8 cellular contexts compared by ENCODE assay signal in the genomic region with DNA sequence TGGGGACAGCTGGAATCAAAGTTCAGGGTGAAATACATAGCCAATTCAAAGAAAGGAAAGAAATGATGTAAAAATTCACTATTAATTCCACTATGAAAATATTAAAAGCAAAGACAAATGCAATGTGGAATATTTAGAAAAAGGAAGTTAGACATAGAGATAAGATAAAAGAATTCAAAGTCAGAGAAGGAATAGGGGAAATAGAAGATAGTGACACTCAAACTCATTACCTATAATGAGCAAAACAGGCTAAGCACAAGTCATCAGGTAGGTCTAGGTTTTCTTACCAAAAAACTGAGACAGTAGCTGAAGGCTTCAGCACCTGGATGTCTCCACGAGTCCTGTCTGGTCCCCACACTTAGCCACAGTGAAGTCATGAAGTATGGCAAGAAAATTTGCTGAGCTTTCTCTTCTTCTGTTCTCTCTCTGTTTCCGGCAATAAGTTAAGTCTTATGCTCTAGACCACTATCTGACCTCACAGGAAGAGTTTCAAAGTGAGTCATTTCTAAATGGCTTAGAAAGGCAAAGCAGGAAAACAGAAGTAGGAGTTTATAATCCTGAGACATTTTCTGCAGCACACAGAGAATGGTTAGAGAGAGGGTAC. TPM values are rescaled to one million over a fixed set of nuclear protein-coding genes. Genes with fewer than 3 reads are reported as not detected.
A peak's percentile ranks its signal among the peaks of the same experiment; 100 is the strongest.
DNase-seq lines count a peak whose midpoint lies in the region; ATAC-seq, FAIRE-seq and TF ChIP-seq lines count a peak whose summit lies in the region.

A gene (minus strand): TSS at position 369 of the 604 bp plus-strand sequence. CDS start 6,174 bp downstream, outside the sequence.

- FAIRE-seq in urothelium cell line (lab: Jason Lieb, UNC): no peak

- TF ChIP-seq CTCF in SK-N-SH (IDR thresholded peaks at IDR 0.05) (no peak), brain microvascular endothelial cell (IDR thresholded peaks at IDR 0.05; ENCODE audit: low read depth, low read length, missing control alignments) (no peak), lung (IDR thresholded peaks at IDR 0.05; ENCODE audit: control extremely low read depth, extremely low read depth) (no peak)

- POLR2A ChIA-PET in SK-N-SH (lab: Yijun Ruan, JAX): no interaction called here

- H3K27me3 ChIP-seq in SK-N-SH (ENCODE audit: insufficient read depth): no peaks in the 10 kb centered on the region
- H3K27me3 ChIP-seq in brain microvascular endothelial cell (replicated peaks): no peaks in the 10 kb centered on the region
- no peaks in the 10 kb centered on the region for H3K27me3 ChIP-seq in lung (ENCODE audit: control insufficient read depth, insufficient read depth)

- WGBS in SK-N-SH (ENCODE audit: low lambda C conversion rate): 29% methylated on average over 2 of the region's 2 CpGs
- 33 to 53% methylated on average over 2 of the region's 2 CpGs for WGBS in lung, 2 donors

- H3K4me3 ChIP-seq in SK-N-SH (ENCODE audit: low read depth in 2 of 2, low read length in 1 of 2): no peak within 1 kb of the TSS; a peak in 1 of 4 replicates
- H3K4me3 ChIP-seq in brain microvascular endothelial cell (ENCODE audit: low read depth, low read length): peak within 1 kb of the TSS; percentile 30
- H3K4me3 ChIP-seq in lung: no peak within 1 kb of the TSS

- peak within 1 kb of the TSS; percentile 69; the same call in 1 of the 2 replicates for H2AFZ ChIP-seq in SK-N-SH (ENCODE audit: low read depth)

- no peak within 1 kb of the TSS for H3K9ac ChIP-seq in SK-N-SH

- no peaks in the 10 kb centered on the region for H3K9me2 ChIP-seq in SK-N-SH

- H3K4me2 ChIP-seq in SK-N-SH: peak within 1 kb of the TSS; percentile 5; the same call in 1 of the 2 replicates

- in situ Hi-C loops in brain microvascular endothelial cell (cut with HindIII; ENCODE audit: low pct_ligation_motif_present, low sequenced_read_pairs): no loop called here

- ATAC-seq in HG02885 (IDR thresholded peaks at IDR 0.05; ENCODE audit: poor library complexity, unreplicated experiment): peak; percentile 71
- ATAC-seq in lung (ENCODE audit: insufficient read depth, low FRiP score): no peak
- no peak for ATAC-seq in GM19023 (IDR thresholded peaks at IDR 0.05; ENCODE audit: unreplicated experiment)

- peaks cover 9% of the 10 kb centered on the region for H3F3A ChIP-seq in SK-N-SH (replicated peaks; ENCODE audit: insufficient read depth)

- H3K4me1 ChIP-seq in SK-N-SH (ENCODE audit: control insufficient read depth in 1 of 2, insufficient read depth in 2 of 2, low read depth in 1 of 2, low read length in 1 of 2) (peaks cover 0 to 6% of the 10 kb centered on the region in 2 experiments; a peak in 1 of 4 replicates), lung (ENCODE audit: control insufficient read depth in 2 of 2, insufficient read depth in 2 of 2, low read length in 2 of 2) (no peaks in the 10 kb centered on the region)

- CTCF ChIA-PET in SK-N-SH (lab: Yijun Ruan, JAX): interaction anchor here (0.9 to 2.2 kb wide), 3 partner anchors 9 to 20 kb away, joined by 3 to 8 read pairs (median 3); no protein-coding TSS in a partner anchor

- H3K36me3 ChIP-seq in SK-N-SH (replicated peaks in 1 of 2; ENCODE audit: control insufficient read depth in 1 of 2, insufficient read depth in 2 of 2, low read length in 1 of 2) (no peaks in the 10 kb centered on the region), brain microvascular endothelial cell (replicated peaks) (no peaks in the 10 kb centered on the region), lung (ENCODE audit: control insufficient read depth in 2 of 2, insufficient read depth in 2 of 2, low read length in 2 of 2) (no peaks in the 10 kb centered on the region)

- DNase-seq in ELR (ENCODE audit: low read depth) (peak; percentile 88), SK-N-SH (no peak), brain microvascular endothelial cell (peak; percentile 53), lung (ENCODE audit: low spot score) (no peak), urothelium cell line (ENCODE audit: low spot score) (peak; percentile 71), NCI-H446 treated with DMSO at 0.1 percent for 48 hours (lab: John Stamatoyannopoulos, UW) (no peak)

- no peaks in the 10 kb centered on the region for H3K9me3 ChIP-seq in SK-N-SH
- H3K9me3 ChIP-seq in lung (ENCODE audit: control insufficient read depth in 2 of 2, insufficient read depth in 1 of 2, low read length in 1 of 2): no peaks in the 10 kb centered on the region

- no peak for TF ChIP-seq RAD21 in SK-N-SH (IDR thresholded peaks at IDR 0.05; ENCODE audit: low read length)

- no peaks in the 10 kb centered on the region for H3K79me2 ChIP-seq in SK-N-SH (ENCODE audit: insufficient read depth)

- no peaks in the 10 kb centered on the region for H4K20me1 ChIP-seq in SK-N-SH (ENCODE audit: insufficient read depth)

- peak within 1 kb of the TSS in 1 of 2 experiments; percentile 38; a peak in 2 of 4 replicates for H3K27ac ChIP-seq in SK-N-SH (ENCODE audit: low read depth in 2 of 2, low read length in 1 of 2)
- H3K27ac ChIP-seq in brain microvascular endothelial cell: peak within 1 kb of the TSS; percentile 14
- peak within 1 kb of the TSS in 1 of 2 donors; percentile 32 for H3K27ac ChIP-seq in lung (ENCODE audit: low read depth in 1 of 2, low read length in 1 of 2)

- no peak for TF ChIP-seq EP300 in SK-N-SH (IDR thresholded peaks at IDR 0.05; ENCODE audit: borderline replicate concordance in 1 of 2, low read depth in 1 of 2, low read length in 1 of 2)

TF ChIP-seq in SK-N-SH, 30 proteins besides CTCF, POLR2A, EP300 and RAD21:
- TF ChIP-seq JUND (IDR thresholded peaks at IDR 0.05): peak; percentile 56
- peak; percentile 32; the same call in 1 of the 2 replicates for TF ChIP-seq GABPA (IDR thresholded peaks at IDR 0.05; ENCODE audit: low read depth)
- TF ChIP-seq TCF12 (IDR thresholded peaks at IDR 0.05): peak; percentile 26; the same call in 1 of the 2 replicates
- peak; percentile 54; the same call in 1 of the 2 replicates for TF ChIP-seq ELF1 (IDR thresholded peaks at IDR 0.05)
- TF ChIP-seq FOSL2 (IDR thresholded peaks at IDR 0.05; ENCODE audit: borderline replicate concordance, low read depth): peak; percentile 75; the same call in 1 of the 2 replicates
- no peak for TF ChIP-seq NFIC (IDR thresholded peaks at IDR 0.05; ENCODE audit: borderline replicate concordance)

RNA-seq across cellular contexts. Expression of the gene that starts here (rescaled TPM):
- polyA plus RNA-seq in SK-N-SH (2012; rRNA removed) (1.4 and 1.6 TPM in 2 replicates), lung (100 to 1,000 TPM in 1 of 2 donors, 1 to 10 TPM in 1; 6.9 to 209 TPM)
- 1.1 and 1.3 TPM in 2 replicates for polyA plus RNA-seq in SK-N-SH (2012; cell fraction: cytosol; rRNA removed)
- polyA plus RNA-seq in SK-N-SH (2012; cell fraction: nucleus; rRNA removed): 0.58 and 0.61 TPM in 2 replicates
- total RNA-seq in lung: 10 to 100 TPM; 10.3 to 42.2 TPM

Comparison
In these comparisons a context has a peak if more than half of its experiments do, and no peak if none do; other contexts are left out.
1. DNase-seq: peak in ELR (single experiment), brain microvascular endothelial cell (single experiment) and urothelium cell line (single experiment); none in SK-N-SH (single experiment), lung (single experiment) and NCI-H446 treated with DMSO at 0.1 percent for 48 hours (single experiment).